In genomic region chr1:96721053-96721381, GRCh38 we compare ENCODE assay signal across 8 cellular contexts. TPM values are rescaled to one million over a fixed set of nuclear protein-coding genes. Genes with fewer than 3 reads are reported as not detected.
DNase-seq lines count a peak whose midpoint lies in the region; ATAC-seq and TF ChIP-seq lines count a peak whose summit lies in the region.

No MANE protein-coding gene starts in this region.

- H3K9me3 ChIP-seq in mucosa of stomach (ENCODE audit: control insufficient read depth, low read length) = no peaks in the 10 kb centered on the region

- no peaks in the 10 kb centered on the region for H3K27me3 ChIP-seq in mucosa of stomach (ENCODE audit: control insufficient read depth, insufficient read depth, low read length)

- H3K9ac ChIP-seq in mucosa of stomach (ENCODE audit: low read length) = peak overlapping the region; percentile 99

- H3K27me3 Mint-ChIP-seq in MCF 10A (ENCODE audit: insufficient read depth, unreplicated experiment) = no peaks in the 10 kb centered on the region

- H3K36me3 Mint-ChIP-seq in MCF 10A (ENCODE audit: insufficient read depth, unreplicated experiment) = peaks cover 22% of the 10 kb centered on the region

- intact Hi-C loops in MCF 10A (cut with micrococcal nuclease) = loop anchor here (5.0 kb wide), 1 partner anchor 359 kb away; no protein-coding TSS in a partner anchor

- ATAC-seq in GM19438 (IDR thresholded peaks at IDR 0.05; ENCODE audit: low read depth, unreplicated experiment) = peak; percentile 2
- ATAC-seq in HG03571 (IDR thresholded peaks at IDR 0.05; ENCODE audit: unreplicated experiment) = peak; percentile 4

- CTCF ChIA-PET in AG04449 (lab: Yijun Ruan, JAX) = no interaction called here
- CTCF ChIA-PET in MCF 10A (lab: Yijun Ruan, JAX) = interaction anchor here (0.6 kb wide), 2 partner anchors 10 to 485 kb away, joined by 3 read pairs; no protein-coding TSS in a partner anchor

- peak overlapping the region; percentile 89 for H3K4me3 Mint-ChIP-seq in MCF 10A (ENCODE audit: unreplicated experiment)

- H3K27ac Mint-ChIP-seq in MCF 10A (ENCODE audit: low read depth, unreplicated experiment) = peak overlapping the region; percentile 97

- H3K36me3 ChIP-seq in mucosa of stomach (ENCODE audit: control insufficient read depth, insufficient read depth, low read length) = no peaks in the 10 kb centered on the region

- peaks cover 12% of the 10 kb centered on the region for H3K4me1 Mint-ChIP-seq in MCF 10A (ENCODE audit: insufficient read depth, unreplicated experiment)

- no peaks in the 10 kb centered on the region for H3K4me1 ChIP-seq in mucosa of stomach (ENCODE audit: control insufficient read depth, insufficient read depth, low read length)

- H3K9me3 Mint-ChIP-seq in MCF 10A (ENCODE audit: unreplicated experiment) = no peaks in the 10 kb centered on the region

- H3K4me3 ChIP-seq in AG04449 (ENCODE audit: low read depth, low read length) (peak overlapping the region; percentile 95), mucosa of stomach (ENCODE audit: low read length) (peak overlapping the region; percentile 39)

- DNase-seq in AG04449 (ENCODE audit: low read depth, low spot score) (no peak), MCF 10A (ENCODE audit: unreplicated experiment) (no peak), DMS53 (lab: John Stamatoyannopoulos, UW) (no peak), MV-4-11 (lab: John Stamatoyannopoulos, UW) (no peak)
- DNase-seq in NK-92 treated with Interleukin-12 subunit alpha and Interleukin-12 subunit beta, amount 100 ng/mL, for 24 hours (lab: John Stamatoyannopoulos, UW) = no peak

- TF ChIP-seq CTCF in AG04449 (IDR thresholded peaks at IDR 0.05; ENCODE audit: insufficient read depth, low read length, missing control alignments) (no peak), MCF 10A (IDR thresholded peaks at IDR 0.05; ENCODE audit: unreplicated experiment) (no peak)

- POLR2A ChIA-PET in AG04449 (lab: Yijun Ruan, JAX) (interaction anchor here (1.0 to 1.2 kb wide), 2 partner anchors 191 to 359 kb away, joined by 3 to 5 read pairs; no protein-coding TSS in a partner anchor), MCF 10A (lab: Yijun Ruan, JAX) (interaction anchor here (0.6 to 2.3 kb wide), 5 partner anchors 10 to 80 kb away, joined by 3 to 13 read pairs (median 5); no protein-coding TSS in a partner anchor)

- no TSS peak for BruUV-seq in MCF 10A (replicated peaks; lab: Mats Ljungman, UMichigan)

RNA-seq across cellular contexts. Expression of gene PTBP2, which starts 0.6 kb away (rescaled TPM):
- 15.8 and 17.3 TPM in 2 replicates for total RNA-seq in MCF 10A (2022)
